In the genomic region with DNA sequence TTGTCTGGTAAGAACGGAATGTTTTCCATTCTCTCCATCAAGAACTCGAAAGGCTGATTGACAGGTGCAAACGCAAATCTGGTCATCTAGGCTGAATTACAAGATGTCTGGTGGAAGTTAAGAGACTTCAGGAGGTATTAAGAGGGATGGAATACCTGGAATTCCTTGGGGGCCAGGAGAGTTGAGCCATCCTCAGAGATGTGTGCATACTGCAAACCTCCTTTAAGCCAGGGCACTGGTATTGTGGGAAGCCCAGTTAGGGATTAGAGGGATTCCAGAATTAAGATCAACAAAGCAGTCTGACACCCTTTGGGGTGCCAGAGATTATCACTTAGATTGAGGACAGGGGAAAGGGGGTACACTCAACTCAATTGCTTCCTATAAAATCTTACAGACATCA, we compare ENCODE assay signal across 22 cellular contexts.
"Had no signal": no experiment of that assay in that cellular context is flagged by ENCODE, and none has a peak within 500 bp of the region (broad histone marks: within the 10 kb centered on the region; RNA-seq: fewer than 3 reads in every experiment).

No MANE protein-coding gene starts in this region.

- H3K27ac Mint-ChIP-seq: memory B cell; naive thymus-derived CD4-positive, alpha-beta T cell; nephron; stimulated activated effector memory CD8-positive, alpha-beta T cell treated with anti-CD3 and anti-CD28 coated beads, Interleukin-12 subunit alpha, Interleukin-12 subunit beta, amount 100 ng/mL, for 72 hours had no signal

- H3K27me3 Mint-ChIP-seq: memory B cell; naive thymus-derived CD4-positive, alpha-beta T cell had no signal

- H3K36me3 ChIP-seq: gastrocnemius medialis, prostate gland, sigmoid colon, stomach, thyroid gland, vagina had no signal

- H3K27ac ChIP-seq: coronary artery, gastrocnemius medialis, prostate gland, sigmoid colon, stomach, thyroid gland, vagina had no signal

- H3K4me1 Mint-ChIP-seq: memory B cell; naive thymus-derived CD4-positive, alpha-beta T cell; nephron; stimulated activated effector memory CD8-positive, alpha-beta T cell treated with anti-CD3 and anti-CD28 coated beads, Interleukin-12 subunit alpha, Interleukin-12 subunit beta, amount 100 ng/mL, for 72 hours had no signal

- H3K4me1 ChIP-seq: gastrocnemius medialis, prostate gland, sigmoid colon, thyroid gland, vagina had no signal

- H3K4me3 ChIP-seq: coronary artery, gastrocnemius medialis, lung, prostate gland, sigmoid colon, stomach, thyroid gland, vagina had no signal

- H3K9me3 Mint-ChIP-seq: memory B cell, nephron had no signal

- DNase-seq: dermis blood vessel endothelial cell; effector memory CD4-positive, alpha-beta T cell; gastrocnemius medialis; head of caudate nucleus; kidney; midbrain; naive thymus-derived CD4-positive, alpha-beta T cell; right cardiac atrium; sigmoid colon; stimulated activated CD4-positive, alpha-beta T cell treated with anti-CD3 and anti-CD28 coated beads, Interleukin-2, amount 100 ng/mL, for 24 hours; stimulated activated CD4-positive, alpha-beta T cell treated with anti-CD3 and anti-CD28 coated beads, Interleukin-4, amount 100 ng/mL, for 24 hours; stimulated activated naive CD4-positive, alpha-beta T cell treated with Interleukin-2 at 50 U/mL for 16 hours; stomach; thyroid gland; trophoblast cell had no signal

- H3K36me3 Mint-ChIP-seq: memory B cell; naive thymus-derived CD4-positive, alpha-beta T cell; stimulated activated effector memory CD8-positive, alpha-beta T cell treated with anti-CD3 and anti-CD28 coated beads, Interleukin-12 subunit alpha, Interleukin-12 subunit beta, amount 100 ng/mL, for 72 hours had no signal

- H3K9me3 ChIP-seq: gastrocnemius medialis, prostate gland, sigmoid colon, stomach, thyroid gland, vagina had no signal

- H3K27me3 ChIP-seq: gastrocnemius medialis, sigmoid colon, stomach, thyroid gland, vagina had no signal

- H3K4me3 Mint-ChIP-seq: memory B cell; naive thymus-derived CD4-positive, alpha-beta T cell; nephron; stimulated activated effector memory CD8-positive, alpha-beta T cell treated with anti-CD3 and anti-CD28 coated beads, Interleukin-12 subunit alpha, Interleukin-12 subunit beta, amount 100 ng/mL, for 72 hours had no signal
